1 cellular context compared by ENCODE assay signal in the genomic region with DNA sequence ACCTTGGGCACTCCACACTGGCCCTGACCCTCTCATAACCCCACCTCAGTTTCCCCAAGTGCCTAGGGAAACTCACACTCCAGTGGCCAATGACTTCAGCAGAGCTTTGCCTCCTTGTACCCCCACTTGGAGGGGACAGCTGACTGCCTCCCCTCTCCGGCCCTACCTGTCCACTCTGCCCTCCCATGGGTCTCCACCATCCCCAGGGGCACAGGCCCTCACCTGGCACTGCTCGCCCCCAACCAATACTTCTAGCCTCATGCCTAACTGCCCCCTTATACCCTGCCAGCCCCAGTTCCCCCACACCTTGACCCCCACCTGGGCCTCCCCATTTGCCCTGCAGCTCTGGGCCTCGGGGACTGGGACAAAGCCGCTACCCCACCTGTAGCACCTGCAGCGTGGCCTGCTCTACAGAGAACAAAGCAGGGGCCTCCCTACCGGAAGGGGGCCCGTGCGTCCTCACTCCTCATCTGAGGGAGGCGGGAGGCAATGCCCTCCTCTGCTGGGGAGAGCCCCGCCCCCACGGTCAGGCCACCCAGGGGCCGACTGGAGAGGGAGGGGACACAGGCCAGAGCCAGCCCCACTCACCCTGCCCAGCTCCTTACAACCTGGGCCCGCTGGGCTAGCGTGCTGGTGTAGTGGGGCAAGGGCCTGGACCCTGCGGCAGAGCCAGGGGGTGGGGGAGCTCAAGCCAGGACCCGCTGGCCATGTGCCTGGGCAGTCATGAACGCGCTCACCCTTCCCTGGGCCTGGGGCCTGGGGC.
A peak's percentile ranks its signal among the peaks of the same experiment; 100 is the strongest.
TF ChIP-seq lines count a peak whose summit lies in the region.

No MANE protein-coding gene starts in this region.

TF ChIP-seq in K562, 482 proteins besides CTCF, POLR2A, EP300 and RAD21 (continued from another document):
- TF ChIP-seq, protein P1, sequence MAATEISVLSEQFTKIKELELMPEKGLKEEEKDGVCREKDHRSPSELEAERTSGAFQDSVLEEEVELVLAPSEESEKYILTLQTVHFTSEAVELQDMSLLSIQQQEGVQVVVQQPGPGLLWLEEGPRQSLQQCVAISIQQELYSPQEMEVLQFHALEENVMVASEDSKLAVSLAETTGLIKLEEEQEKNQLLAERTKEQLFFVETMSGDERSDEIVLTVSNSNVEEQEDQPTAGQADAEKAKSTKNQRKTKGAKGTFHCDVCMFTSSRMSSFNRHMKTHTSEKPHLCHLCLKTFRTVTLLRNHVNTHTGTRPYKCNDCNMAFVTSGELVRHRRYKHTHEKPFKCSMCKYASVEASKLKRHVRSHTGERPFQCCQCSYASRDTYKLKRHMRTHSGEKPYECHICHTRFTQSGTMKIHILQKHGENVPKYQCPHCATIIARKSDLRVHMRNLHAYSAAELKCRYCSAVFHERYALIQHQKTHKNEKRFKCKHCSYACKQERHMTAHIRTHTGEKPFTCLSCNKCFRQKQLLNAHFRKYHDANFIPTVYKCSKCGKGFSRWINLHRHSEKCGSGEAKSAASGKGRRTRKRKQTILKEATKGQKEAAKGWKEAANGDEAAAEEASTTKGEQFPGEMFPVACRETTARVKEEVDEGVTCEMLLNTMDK (IDR thresholded peaks at IDR 0.05; ENCODE audit: borderline replicate concordance, insufficient read depth, low read depth, low read length, poor library complexity, severe bottlenecking) = peak; percentile 41
- TF ChIP-seq CREM (IDR thresholded peaks at IDR 0.05; ENCODE audit: low read depth) (peak; percentile 17; the same call in 1 of the 2 replicates), MAZ (CRISPR knock-in tag; conservative IDR thresholded peaks at IDR 0.05 in 1 of 2, IDR thresholded peaks at IDR 0.05 in 1 of 2) (peak; percentile 42 to 69; a peak in 3 of 4 replicates), MIER1 (IDR thresholded peaks at IDR 0.05; ENCODE audit: low read depth) (0 out of 2 replicates have a peak, but pooled peaks have one; percentile 30), COPS2 (conservative IDR thresholded peaks at IDR 0.05) (no peak), SOX6 (IDR thresholded peaks at IDR 0.05) (peak; percentile 36; the same call in 1 of the 2 replicates), POLR2B (IDR thresholded peaks at IDR 0.05; ENCODE audit: low read depth, partially characterized antibody) (peak; percentile 35), SIN3B (IDR thresholded peaks at IDR 0.05; ENCODE audit: low read depth) (no peak), ZNF23 (CRISPR knock-in tag; IDR thresholded peaks at IDR 0.05) (no peak), SMAD1 (IDR thresholded peaks at IDR 0.05; ENCODE audit: low read depth, low read length, partially characterized antibody) (peak; percentile 33), PHF8 (IDR thresholded peaks at IDR 0.05; ENCODE audit: borderline replicate concordance, low read length) (peak; percentile 50; the same call in 1 of the 2 replicates), CTBP1 (IDR thresholded peaks at IDR 0.05; ENCODE audit: borderline replicate concordance) (no peak), EGR1 (conservative IDR thresholded peaks at IDR 0.05) (peak; percentile 34; the same call in 1 of the 2 replicates), KLF13 (tag; IDR thresholded peaks at IDR 0.05; ENCODE audit: borderline replicate concordance, low read depth) (0 out of 2 replicates have a peak, but pooled peaks have one; percentile 22), ETV1 (tag; conservative IDR thresholded peaks at IDR 0.05; ENCODE audit: low read depth) (peak; percentile 40; the same call in 1 of the 2 replicates), MBD2 (IDR thresholded peaks at IDR 0.05; ENCODE audit: borderline replicate concordance, low read depth) (0 out of 2 replicates have a peak, but pooled peaks have one; percentile 19), L3MBTL2 (IDR thresholded peaks at IDR 0.05) (peak; percentile 43; the same call in 1 of the 2 replicates), RBFOX2 (IDR thresholded peaks at IDR 0.05; ENCODE audit: low read depth, low read length) (peak; percentile 79), RUNX1 (IDR thresholded peaks at IDR 0.05; ENCODE audit: low read depth) (no peak), ZBTB1 (CRISPR knock-in tag; IDR thresholded peaks at IDR 0.05; ENCODE audit: borderline replicate concordance, low read depth) (peak; percentile 67; the same call in 1 of the 2 replicates), SREBF1 (IDR thresholded peaks at IDR 0.05; ENCODE audit: borderline replicate concordance, low read depth, low read length) (peak; percentile 84; the same call in 1 of the 2 replicates), SIN3A (IDR thresholded peaks at IDR 0.05; ENCODE audit: borderline replicate concordance in 2 of 2, control insufficient read depth in 1 of 2, low read depth in 2 of 2, low read length in 2 of 2) (no peak), ETV5 (CRISPR knock-in tag; IDR thresholded peaks at IDR 0.05; ENCODE audit: low read depth) (peak; percentile 30; the same call in 1 of the 2 replicates), TBP (optimal IDR thresholded peaks at IDR 0.05; ENCODE audit: low read depth, low read length) (peak; percentile 34)
- TF ChIP-seq, protein P2, sequence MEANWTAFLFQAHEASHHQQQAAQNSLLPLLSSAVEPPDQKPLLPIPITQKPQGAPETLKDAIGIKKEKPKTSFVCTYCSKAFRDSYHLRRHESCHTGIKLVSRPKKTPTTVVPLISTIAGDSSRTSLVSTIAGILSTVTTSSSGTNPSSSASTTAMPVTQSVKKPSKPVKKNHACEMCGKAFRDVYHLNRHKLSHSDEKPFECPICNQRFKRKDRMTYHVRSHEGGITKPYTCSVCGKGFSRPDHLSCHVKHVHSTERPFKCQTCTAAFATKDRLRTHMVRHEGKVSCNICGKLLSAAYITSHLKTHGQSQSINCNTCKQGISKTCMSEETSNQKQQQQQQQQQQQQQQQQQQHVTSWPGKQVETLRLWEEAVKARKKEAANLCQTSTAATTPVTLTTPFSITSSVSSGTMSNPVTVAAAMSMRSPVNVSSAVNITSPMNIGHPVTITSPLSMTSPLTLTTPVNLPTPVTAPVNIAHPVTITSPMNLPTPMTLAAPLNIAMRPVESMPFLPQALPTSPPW (CRISPR knock-in tag; IDR thresholded peaks at IDR 0.05) = peak; percentile 76
- TF ChIP-seq, protein P3, sequence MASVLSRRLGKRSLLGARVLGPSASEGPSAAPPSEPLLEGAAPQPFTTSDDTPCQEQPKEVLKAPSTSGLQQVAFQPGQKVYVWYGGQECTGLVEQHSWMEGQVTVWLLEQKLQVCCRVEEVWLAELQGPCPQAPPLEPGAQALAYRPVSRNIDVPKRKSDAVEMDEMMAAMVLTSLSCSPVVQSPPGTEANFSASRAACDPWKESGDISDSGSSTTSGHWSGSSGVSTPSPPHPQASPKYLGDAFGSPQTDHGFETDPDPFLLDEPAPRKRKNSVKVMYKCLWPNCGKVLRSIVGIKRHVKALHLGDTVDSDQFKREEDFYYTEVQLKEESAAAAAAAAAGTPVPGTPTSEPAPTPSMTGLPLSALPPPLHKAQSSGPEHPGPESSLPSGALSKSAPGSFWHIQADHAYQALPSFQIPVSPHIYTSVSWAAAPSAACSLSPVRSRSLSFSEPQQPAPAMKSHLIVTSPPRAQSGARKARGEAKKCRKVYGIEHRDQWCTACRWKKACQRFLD (CRISPR knock-in tag; IDR thresholded peaks at IDR 0.05) = no peak
TF ChIP-seq in K562: peak in this region for 51.
